12 cellular contexts compared by ENCODE assay signal in genomic region chr3:93843981-93844380, GRCh38.
DNase-seq lines count a peak whose midpoint lies in the region; ATAC-seq and TF ChIP-seq lines count a peak whose summit lies in the region.
"Had no signal": no experiment of that assay in that cellular context is flagged by ENCODE, and none has a peak within 500 bp of the region (broad histone marks: within the 10 kb centered on the region; RNA-seq: fewer than 3 reads in every experiment).

No MANE protein-coding gene starts in this region.

- H3K36me3 ChIP-seq in brain microvascular endothelial cell (replicated peaks) = no peaks in the 10 kb centered on the region
- H3K36me3 ChIP-seq in body of pancreas (replicated peaks in 1 of 2; ENCODE audit: insufficient read depth in 1 of 2, low read depth in 2 of 2) = no peaks in the 10 kb centered on the region

- ATAC-seq in activated T-cell treated with anti-CD3 and anti-CD28 coated beads, Interleukin-2, amount 50 U/mL, for 72 hours (replicated peaks in 1 of 2) = no peak
- ATAC-seq in GM21515 (IDR thresholded peaks at IDR 0.05; ENCODE audit: unreplicated experiment) = no peak
- no peak for ATAC-seq in body of pancreas
- ATAC-seq: CD8-positive, alpha-beta T cell had no signal

- H3K27me3 ChIP-seq in brain microvascular endothelial cell (replicated peaks) (no peaks in the 10 kb centered on the region), body of pancreas (no peaks in the 10 kb centered on the region)

- peaks cover 7% of the 10 kb centered on the region for H3K27me3 Mint-ChIP-seq in activated T-cell treated with anti-CD3 and anti-CD28 coated beads, Interleukin-2, amount 50 U/mL, for 72 hours (ENCODE audit: low read depth)

- no peak for TF ChIP-seq POLR2A in body of pancreas (IDR thresholded peaks at IDR 0.05)

- no peak overlapping the region for H3K4me3 Mint-ChIP-seq in activated T-cell treated with anti-CD3 and anti-CD28 coated beads, Interleukin-2, amount 50 U/mL, for 72 hours
- H3K4me3 Mint-ChIP-seq: activated naive CD4-positive, alpha-beta T cell treated with anti-CD3 and anti-CD28 coated beads, Interleukin-2, amount 50 U/mL, for 24 hours; CD8-positive, alpha-beta T cell; T-helper 2 cell treated with Interferon-gamma antibody and Interleukin-4, amounts not matched to agents 5 μg/mL and 100 μg/mL, for 36 hours had no signal

- H3K4me1 ChIP-seq in body of pancreas = no peaks in the 10 kb centered on the region

- H3K27ac Mint-ChIP-seq in activated T-cell treated with anti-CD3 and anti-CD28 coated beads, Interleukin-2, amount 50 U/mL, for 72 hours = no peak overlapping the region
- H3K27ac Mint-ChIP-seq: activated naive CD4-positive, alpha-beta T cell treated with anti-CD3 and anti-CD28 coated beads, Interleukin-2, amount 50 U/mL, for 24 hours; CD8-positive, alpha-beta T cell; T-helper 2 cell treated with Interferon-gamma antibody and Interleukin-4, amounts not matched to agents 5 μg/mL and 100 μg/mL, for 36 hours had no signal

- TF ChIP-seq CTCF in AG04449 (IDR thresholded peaks at IDR 0.05; ENCODE audit: insufficient read depth, low read length, missing control alignments) (no peak), brain microvascular endothelial cell (IDR thresholded peaks at IDR 0.05; ENCODE audit: low read depth, low read length, missing control alignments) (no peak), body of pancreas (IDR thresholded peaks at IDR 0.05) (no peak)

- 70 to 71% methylated on average over 5 of the region's 5 CpGs for WGBS in body of pancreas, 2 donors

- DNase-seq in AG04449 (ENCODE audit: low read depth, low spot score) (peak; percentile 50), HS-27A (ENCODE audit: low read depth) (peak; percentile 78), brain microvascular endothelial cell (peak; percentile 88), kidney tubule cell (ENCODE audit: low spot score) (peak; percentile 97), NCI-H1694 treated with DMSO at 0.1 percent for 48 hours (lab: John Stamatoyannopoulos, UW) (no peak), body of pancreas (no peak)
- DNase-seq in activated T-cell treated with anti-CD3 and anti-CD28 coated beads, Interleukin-2, amount 50 U/mL, for 72 hours = no peak
- DNase-seq: CD8-positive, alpha-beta T cell; NCI-H345 had no signal

- CTCF ChIA-PET in AG04449 (lab: Yijun Ruan, JAX) = no interaction called here

- H3K9me3 ChIP-seq in body of pancreas = no peaks in the 10 kb centered on the region

- H3K9me3 Mint-ChIP-seq in activated T-cell treated with anti-CD3 and anti-CD28 coated beads, Interleukin-2, amount 50 U/mL, for 72 hours = peaks cover 3% of the 10 kb centered on the region in 2 donors
- H3K9me3 Mint-ChIP-seq: activated naive CD4-positive, alpha-beta T cell treated with anti-CD3 and anti-CD28 coated beads, Interleukin-2, amount 50 U/mL, for 24 hours; T-helper 2 cell treated with Interferon-gamma antibody and Interleukin-4, amounts not matched to agents 5 μg/mL and 100 μg/mL, for 36 hours had no signal

- H3K36me3 Mint-ChIP-seq in activated T-cell treated with anti-CD3 and anti-CD28 coated beads, Interleukin-2, amount 50 U/mL, for 72 hours (ENCODE audit: insufficient read depth in 2 of 2) = no peaks in the 10 kb centered on the region
- H3K36me3 Mint-ChIP-seq: activated naive CD4-positive, alpha-beta T cell treated with anti-CD3 and anti-CD28 coated beads, Interleukin-2, amount 50 U/mL, for 24 hours; CD8-positive, alpha-beta T cell had no signal

- intact Hi-C loops in body of pancreas (cut with DNase I) = no loop called here

- H3K4me1 Mint-ChIP-seq in activated T-cell treated with anti-CD3 and anti-CD28 coated beads, Interleukin-2, amount 50 U/mL, for 72 hours (ENCODE audit: low read depth) = no peaks in the 10 kb centered on the region

- POLR2A ChIA-PET in AG04449 (lab: Yijun Ruan, JAX) = no interaction called here

- in situ Hi-C loops in brain microvascular endothelial cell (cut with HindIII; ENCODE audit: low pct_ligation_motif_present, low sequenced_read_pairs) = no loop called here

- no peak overlapping the region for H3K4me3 ChIP-seq in AG04449 (ENCODE audit: low read depth, low read length)
- H3K4me3 ChIP-seq in brain microvascular endothelial cell (ENCODE audit: low read depth, low read length) = no peak overlapping the region
- H3K4me3 ChIP-seq in body of pancreas = no peak overlapping the region

- peak overlapping the region; percentile 35 for H3K27ac ChIP-seq in brain microvascular endothelial cell
- no peak overlapping the region for H3K27ac ChIP-seq in body of pancreas

Comparison
In these comparisons a context has a peak if more than half of its experiments do, and no peak if none do; other contexts are left out.
1. DNase-seq: peak in AG04449 (single experiment), HS-27A (single experiment), brain microvascular endothelial cell (single experiment) and kidney tubule cell (single experiment); none in activated T-cell treated with anti-CD3 and anti-CD28 coated beads, Interleukin-2, amount 50 U/mL, for 72 hours (0 of 2), NCI-H1694 treated with DMSO at 0.1 percent for 48 hours (single experiment) and body of pancreas (0 of 4).